ENCODE assay signal across 8 cellular contexts in genomic region chr10:50417486-50417905, GRCh38.
DNase-seq lines count a peak whose midpoint lies in the region; ATAC-seq, FAIRE-seq and TF ChIP-seq lines count a peak whose summit lies in the region.

No MANE protein-coding gene starts in this region.

- H3K27ac ChIP-seq in endothelial cell of umbilical vein (ENCODE audit: insufficient read depth, low read depth, low read length) (no peak overlapping the region), muscle layer of duodenum (ENCODE audit: low read length) (peak overlapping the region; percentile 73)

- CTCF ChIA-PET in endothelial cell of umbilical vein (lab: Charles Lee), result interaction anchor here (0.9 to 5.6 kb wide), 13 partner anchors 11 to 322 kb away, joined by 3 to 68 read pairs (median 4); partner anchors contain the start of gene ASAH2B

- intact Hi-C loops in endothelial cell of umbilical vein (cut with micrococcal nuclease), result no loop called here

- no peak for TF ChIP-seq POLR2A in endothelial cell of umbilical vein (IDR thresholded peaks at IDR 0.05; ENCODE audit: low read depth, low read length)

- BruUV-seq in endothelial cell of umbilical vein (replicated peaks; lab: Mats Ljungman, UMichigan), result no TSS peak

- dilution Hi-C loops in endothelial cell of umbilical vein (cut with MboI; ENCODE audit: extremely low pct_ligation_motif_present, low sequenced_read_pairs), result no loop called here

- H3K79me2 ChIP-seq in endothelial cell of umbilical vein (ENCODE audit: control insufficient read depth, insufficient read depth, low read length), result peaks cover 37% of the 10 kb centered on the region

- H3K27me3 ChIP-seq in endothelial cell of umbilical vein (ENCODE audit: control insufficient read depth in 2 of 2, insufficient read depth in 2 of 2, low read length in 2 of 2) (no peaks in the 10 kb centered on the region), muscle layer of duodenum (ENCODE audit: low read depth, low read length) (no peaks in the 10 kb centered on the region)

- H3K4me2 ChIP-seq in endothelial cell of umbilical vein (ENCODE audit: insufficient read depth, low read length), result peak overlapping the region; percentile 100

- H3K36me3 ChIP-seq in endothelial cell of umbilical vein (ENCODE audit: control insufficient read depth in 2 of 2, extremely low read depth in 1 of 2, insufficient read depth in 2 of 2, low read length in 2 of 2), result no peaks in the 10 kb centered on the region
- no peaks in the 10 kb centered on the region for H3K36me3 ChIP-seq in muscle layer of duodenum (ENCODE audit: control insufficient read depth in 1 of 2, insufficient read depth in 2 of 2, low read length in 2 of 2)

- H3K4me1 ChIP-seq in endothelial cell of umbilical vein (ENCODE audit: control insufficient read depth, extremely low read depth, insufficient read depth, low read length) (peaks cover 14% of the 10 kb centered on the region), muscle layer of duodenum (ENCODE audit: control insufficient read depth in 1 of 2, insufficient read depth in 2 of 2, low read length in 2 of 2) (peaks cover 4 to 8% of the 10 kb centered on the region in 2 donors)

- H3K4me3 ChIP-seq in endothelial cell of umbilical vein (replicated peaks in 1 of 3; ENCODE audit: insufficient read depth in 1 of 3, low read depth in 1 of 3, low read length in 3 of 3), result peak overlapping the region; percentile 25 to 86 (median 75)
- H3K4me3 ChIP-seq in muscle layer of duodenum (ENCODE audit: low read depth in 1 of 2, low read length in 2 of 2), result peak overlapping the region; percentile 71 to 78

- H3K9ac ChIP-seq in endothelial cell of umbilical vein (replicated peaks; ENCODE audit: extremely low read depth, insufficient read depth, low read length), result peak overlapping the region; percentile 56

- H3K9me1 ChIP-seq in endothelial cell of umbilical vein (replicated peaks; ENCODE audit: control insufficient read depth, extremely low read depth, insufficient read depth, low read length), result no peaks in the 10 kb centered on the region

- DNase-seq in ACHN (peak; percentile 26), RPMI7951 (ENCODE audit: low read depth) (peak; percentile 17), endothelial cell of umbilical vein (ENCODE audit: low read depth, low spot score) (peak; percentile 50), retina (no peak), mesenteric fat pad (ENCODE audit: low spot score) (no peak)

- ATAC-seq in GM21381 (IDR thresholded peaks at IDR 0.05; ENCODE audit: unreplicated experiment) (peak; percentile 12), HG03442 (IDR thresholded peaks at IDR 0.05; ENCODE audit: unreplicated experiment) (no peak)

- H4K20me1 ChIP-seq in endothelial cell of umbilical vein (replicated peaks; ENCODE audit: control insufficient read depth, extremely low read depth, insufficient read depth, low read length), result no peaks in the 10 kb centered on the region

- in situ Hi-C loops in ACHN (cut with HindIII; ENCODE audit: low pct_ligation_motif_present, low pct_unique_long_range_greater_than_20kb, low sequenced_read_pairs), result no loop called here

- H3K9me3 ChIP-seq in endothelial cell of umbilical vein (replicated peaks; ENCODE audit: control insufficient read depth, insufficient read depth, low read length), result no peaks in the 10 kb centered on the region
- H3K9me3 ChIP-seq in muscle layer of duodenum (ENCODE audit: control insufficient read depth in 1 of 2, low read length in 2 of 2), result no peaks in the 10 kb centered on the region

- no peak for TF ChIP-seq CTCF in endothelial cell of umbilical vein (IDR thresholded peaks at IDR 0.05; ENCODE audit: extremely low read depth in 1 of 2, insufficient read depth in 1 of 2, low read depth in 1 of 2, low read length in 2 of 2)

- H2AFZ ChIP-seq in endothelial cell of umbilical vein (ENCODE audit: low read depth, low read length), result peak overlapping the region; percentile 96

- peak; percentile 8 for FAIRE-seq in endothelial cell of umbilical vein (lab: Jason Lieb, UNC)

- POLR2A ChIA-PET in endothelial cell of umbilical vein (lab: Charles Lee), result interaction anchor here (1.0 kb wide), 1 partner anchor 14 kb away, joined by 4 read pairs; no protein-coding TSS in a partner anchor

TF ChIP-seq in endothelial cell of umbilical vein, 7 proteins besides CTCF, POLR2A, EP300 and RAD21:
- TF ChIP-seq, protein P1, sequence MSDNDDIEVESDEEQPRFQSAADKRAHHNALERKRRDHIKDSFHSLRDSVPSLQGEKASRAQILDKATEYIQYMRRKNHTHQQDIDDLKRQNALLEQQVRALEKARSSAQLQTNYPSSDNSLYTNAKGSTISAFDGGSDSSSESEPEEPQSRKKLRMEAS (IDR thresholded peaks at IDR 0.05; ENCODE audit: insufficient read depth, insufficient read length), result no peak
- TF ChIP-seq JUN (IDR thresholded peaks at IDR 0.05; ENCODE audit: borderline replicate concordance, insufficient read depth, insufficient read length, low read depth) (no peak), GATA2 (IDR thresholded peaks at IDR 0.05; ENCODE audit: insufficient read depth, insufficient read length, low read depth, low read length) (no peak), POLR2AphosphoS5 (IDR thresholded peaks at IDR 0.05; ENCODE audit: insufficient read depth, low read depth, low read length) (no peak), MYC (IDR thresholded peaks at IDR 0.05; ENCODE audit: low read depth, low read length) (no peak), FOS (IDR thresholded peaks at IDR 0.05; ENCODE audit: borderline replicate concordance, insufficient read depth, low read length) (no peak), EZH2 (IDR thresholded peaks at IDR 0.05; ENCODE audit: borderline replicate concordance, low read depth, low read length, severe bottlenecking) (no peak)

Comparison
In these comparisons a context has a peak if more than half of its experiments do, and no peak if none do; other contexts are left out.
1. DNase-seq: peak in ACHN (single experiment), RPMI7951 (single experiment) and endothelial cell of umbilical vein (single experiment); none in retina (single experiment) and mesenteric fat pad (single experiment).